In the genomic region with DNA sequence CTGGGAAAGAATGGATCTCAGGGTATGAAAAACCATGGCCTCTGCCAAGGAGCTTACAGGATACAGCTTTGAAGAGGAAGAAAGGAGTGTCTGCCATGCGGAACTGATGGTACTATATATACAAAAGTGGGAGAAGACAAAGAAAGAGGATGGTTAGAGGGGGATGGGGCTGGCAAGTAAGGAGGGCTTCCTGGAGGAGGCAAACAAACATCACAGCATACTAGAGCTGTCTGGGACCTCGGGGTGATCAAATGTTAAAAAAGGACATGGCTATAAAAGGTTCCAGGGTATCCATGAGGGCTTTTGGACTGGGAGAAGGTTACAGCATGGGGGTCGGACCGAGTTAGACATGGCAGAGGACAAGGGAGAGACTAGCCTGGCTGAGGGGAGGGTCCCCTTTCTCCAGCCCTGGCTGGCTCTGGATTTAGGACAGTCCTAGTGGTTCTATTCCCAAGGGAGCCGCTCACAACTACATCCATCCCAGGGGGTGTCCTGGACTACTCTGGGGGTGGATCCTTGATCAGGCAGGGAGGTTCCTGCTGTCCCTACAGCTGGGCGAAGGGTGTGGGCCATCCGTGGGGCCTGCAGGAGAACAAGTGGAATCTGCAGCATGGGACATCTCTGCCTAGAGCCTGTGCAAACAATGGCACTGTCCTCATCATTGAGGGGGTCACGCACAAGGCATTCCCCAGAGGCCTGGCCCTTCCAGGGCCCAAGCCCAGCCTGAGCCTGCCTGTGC, we compare ENCODE assay signal across 26 cellular contexts. TPM values are rescaled to one million over a fixed set of nuclear protein-coding genes. Genes with fewer than 3 reads are reported as not detected.
"Had no signal": no experiment of that assay in that cellular context is flagged by ENCODE, and none has a peak within 500 bp of the region (broad histone marks: within the 10 kb centered on the region; RNA-seq: fewer than 3 reads in every experiment).

No MANE protein-coding gene starts in this region.

- H3K4me1 ChIP-seq: breast epithelium had no signal

- DNase-seq: activated B cell treated with CpG ODN at 0.5 μM for 24 hours; activated CD4-positive, alpha-beta T cell treated with anti-CD3 and anti-CD28 coated beads for 1 hour; activated CD4-positive, alpha-beta T cell treated with anti-CD3 and anti-CD28 coated beads, Interleukin-2, amount 10 ng/mL, durations not matched to agents 24 days and 14 days; activated CD4-positive, alpha-beta T cell treated with anti-CD3 and anti-CD28 coated beads, Interleukin-2, amount 50 U/mL, for 48 hours; activated CD8-positive, alpha-beta memory T cell treated with anti-CD3 and anti-CD28 coated beads, Interleukin-2, amount 10 ng/mL, durations not matched to agents 7 days and 5 days; activated effector memory CD4-positive, alpha-beta T cell treated with Interleukin-2 at 50 U/mL for 16 hours; activated naive CD4-positive, alpha-beta T cell; activated T-cell treated with anti-CD3 and anti-CD28 coated beads, Interleukin-2, amount 50 U/mL, for 24 hours; aorta; caudate nucleus; MM.1S; NCI-H1105; NCI-H1436; NCI-H1694 treated with DMSO at 0.1 percent for 48 hours; NCI-H2081; NCI-H510A treated with DMSO at 0.1 percent for 48 hours; PC-9; SHP77 treated with DMSO at 0.1 percent for 48 hours; T-helper 17 cell; T1000 had no signal

- ATAC-seq: activated CD8-positive, alpha-beta memory T cell treated with anti-CD3 and anti-CD28 coated beads, Interleukin-2, amount 10 ng/mL, durations not matched to agents 7 days and 5 days; T-helper 17 cell had no signal

- H3K4me1 Mint-ChIP-seq: activated B cell treated with CpG ODN at 0.5 μM for 24 hours; activated CD4-positive, alpha-beta T cell treated with anti-CD3 and anti-CD28 coated beads, Interleukin-2, amount 10 ng/mL, durations not matched to agents 24 days and 14 days; activated naive CD4-positive, alpha-beta T cell treated with anti-CD3 and anti-CD28 coated beads, Interleukin-2, amount 50 U/mL, for 24 hours had no signal

- FAIRE-seq: TTC549 had no signal

- H3K4me3 ChIP-seq: breast epithelium, PC-9 had no signal

- H3K9me3 ChIP-seq: breast epithelium had no signal

- H3K9me3 Mint-ChIP-seq: activated B cell treated with CpG ODN at 0.5 μM for 24 hours; activated CD4-positive, alpha-beta T cell treated with anti-CD3 and anti-CD28 coated beads, Interleukin-2, amount 10 ng/mL, durations not matched to agents 24 days and 14 days; activated naive CD4-positive, alpha-beta T cell treated with anti-CD3 and anti-CD28 coated beads, Interleukin-2, amount 50 U/mL, for 24 hours; activated T-cell treated with anti-CD3 and anti-CD28 coated beads, Interleukin-2, amount 50 U/mL, for 24 hours; activated T-helper 1 cell treated with anti-CD3 and anti-CD28 coated beads, Interleukin-12 subunit alpha, Interleukin-12 subunit beta, Interleukin-2, Interleukin-4 antibody, amounts not matched to agents 30 ng/mL and 10 ng/mL and 1 ng/mL, durations not matched to agents 14 hours and 24 hours and 36 hours had no signal

- H3K27ac Mint-ChIP-seq: activated B cell treated with CpG ODN at 0.5 μM for 24 hours; activated CD4-positive, alpha-beta T cell treated with anti-CD3 and anti-CD28 coated beads, Interleukin-2, amount 10 ng/mL, durations not matched to agents 24 days and 14 days; activated CD8-positive, alpha-beta memory T cell treated with anti-CD3 and anti-CD28 coated beads, Interleukin-2, amount 10 ng/mL, durations not matched to agents 7 days and 5 days; activated naive CD4-positive, alpha-beta T cell treated with anti-CD3 and anti-CD28 coated beads, Interleukin-2, amount 50 U/mL, for 24 hours; activated T-cell treated with anti-CD3 and anti-CD28 coated beads, Interleukin-2, amount 50 U/mL, for 24 hours; activated T-helper 1 cell treated with anti-CD3 and anti-CD28 coated beads, Interleukin-12 subunit alpha, Interleukin-12 subunit beta, Interleukin-2, Interleukin-4 antibody, amounts not matched to agents 30 ng/mL and 10 ng/mL and 1 ng/mL, durations not matched to agents 14 hours and 24 hours and 36 hours; T-helper 17 cell had no signal

- H3K36me3 Mint-ChIP-seq: activated CD8-positive, alpha-beta memory T cell treated with anti-CD3 and anti-CD28 coated beads, Interleukin-2, amount 10 ng/mL, durations not matched to agents 7 days and 5 days; activated naive CD4-positive, alpha-beta T cell treated with anti-CD3 and anti-CD28 coated beads, Interleukin-2, amount 50 U/mL, for 24 hours had no signal

- H2AFZ ChIP-seq: PC-9 had no signal

- H3K36me3 ChIP-seq: breast epithelium had no signal

- H3K4me3 Mint-ChIP-seq: activated B cell treated with CpG ODN at 0.5 μM for 24 hours; activated CD4-positive, alpha-beta T cell treated with anti-CD3 and anti-CD28 coated beads, Interleukin-2, amount 10 ng/mL, durations not matched to agents 24 days and 14 days; activated CD8-positive, alpha-beta memory T cell treated with anti-CD3 and anti-CD28 coated beads, Interleukin-2, amount 10 ng/mL, durations not matched to agents 7 days and 5 days; activated naive CD4-positive, alpha-beta T cell treated with anti-CD3 and anti-CD28 coated beads, Interleukin-2, amount 50 U/mL, for 24 hours; activated T-cell treated with anti-CD3 and anti-CD28 coated beads, Interleukin-2, amount 50 U/mL, for 24 hours; activated T-helper 1 cell treated with anti-CD3 and anti-CD28 coated beads, Interleukin-12 subunit alpha, Interleukin-12 subunit beta, Interleukin-2, Interleukin-4 antibody, amounts not matched to agents 30 ng/mL and 10 ng/mL and 1 ng/mL, durations not matched to agents 14 hours and 24 hours and 36 hours; T-helper 17 cell had no signal

- H3K4me2 ChIP-seq: PC-9 had no signal

- H3K27ac ChIP-seq: breast epithelium, PC-9 had no signal

RNA-seq across cellular contexts. Expression of a gene that starts 12.2 kb away (rescaled TPM):
- total RNA-seq: activated B cell treated with CpG ODN at 0.5 μM for 24 hours; activated CD4-positive, alpha-beta T cell treated with anti-CD3 and anti-CD28 coated beads, Interleukin-2, amount 10 ng/mL, durations not matched to agents 24 days and 14 days; activated CD8-positive, alpha-beta memory T cell treated with anti-CD3 and anti-CD28 coated beads, Interleukin-2, amount 10 ng/mL, durations not matched to agents 7 days and 5 days; activated T-helper 1 cell treated with anti-CD3 and anti-CD28 coated beads, Interleukin-12 subunit alpha, Interleukin-12 subunit beta, Interleukin-2, Interleukin-4 antibody, amounts not matched to agents 30 ng/mL and 10 ng/mL and 1 ng/mL, durations not matched to agents 14 hours and 24 hours and 36 hours; chondrocyte; PC-9; SK-MEL-5; T-helper 17 cell had no signal

RNA-seq across cellular contexts. Expression of a gene that starts 45.1 kb away (rescaled TPM):
- total RNA-seq: activated CD8-positive, alpha-beta memory T cell treated with anti-CD3 and anti-CD28 coated beads, Interleukin-2, amount 10 ng/mL, durations not matched to agents 7 days and 5 days; T-helper 17 cell had no signal
